ENCODE assay signal across 1 cellular context in the genomic region with DNA sequence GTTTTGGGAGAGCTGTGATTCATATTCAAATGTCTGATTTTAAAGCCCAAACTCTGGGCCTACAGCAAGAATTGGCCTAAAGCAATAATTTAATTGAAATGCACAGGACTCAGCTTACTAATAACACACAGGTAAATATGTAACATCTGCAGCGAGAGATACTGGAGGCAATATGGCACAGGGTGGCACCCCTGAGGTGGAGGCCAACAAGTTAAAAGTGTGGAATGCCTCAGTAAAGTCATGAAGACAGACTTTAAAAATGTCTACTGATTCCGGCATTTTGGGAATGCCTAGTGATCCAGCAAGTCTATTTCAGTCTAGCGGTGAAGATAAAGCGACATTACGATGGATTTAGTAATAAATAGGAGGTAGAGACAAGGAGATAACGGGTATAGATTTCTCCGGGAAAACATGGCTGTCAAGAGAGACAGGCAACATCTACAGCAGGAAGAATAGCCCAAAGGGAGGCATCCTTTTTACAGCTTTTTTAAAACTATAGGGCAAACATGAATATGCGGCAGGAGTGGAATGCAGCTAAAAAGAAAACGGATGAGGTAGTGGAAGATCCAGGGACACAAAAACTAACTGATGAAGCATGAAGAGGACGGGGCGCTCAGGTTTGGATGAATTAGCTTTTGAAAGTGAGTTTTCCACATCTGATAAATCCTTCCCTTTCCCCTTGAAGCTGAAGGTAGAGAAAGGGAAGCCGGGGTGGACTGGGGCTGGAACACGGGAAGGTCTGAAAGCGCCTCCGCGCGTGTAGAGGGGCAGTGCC.
TF ChIP-seq lines count a peak whose summit lies in the region.

No MANE protein-coding gene starts in this region.

TF ChIP-seq in GM12878, 131 proteins besides CTCF, POLR2A, EP300 and RAD21:
- TF ChIP-seq WRNIP1 (IDR thresholded peaks at IDR 0.05; ENCODE audit: borderline replicate concordance, low read depth, low read length) (no peak), RFX5 (IDR thresholded peaks at IDR 0.05; ENCODE audit: low read depth, low read length) (no peak), SMC3 (IDR thresholded peaks at IDR 0.05; ENCODE audit: borderline replicate concordance, low read length) (no peak)
- TF ChIP-seq, protein P1, sequence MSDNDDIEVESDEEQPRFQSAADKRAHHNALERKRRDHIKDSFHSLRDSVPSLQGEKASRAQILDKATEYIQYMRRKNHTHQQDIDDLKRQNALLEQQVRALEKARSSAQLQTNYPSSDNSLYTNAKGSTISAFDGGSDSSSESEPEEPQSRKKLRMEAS (IDR thresholded peaks at IDR 0.05; ENCODE audit: low read depth, low read length), result no peak
TF ChIP-seq in GM12878: peak in this region for 0.
